In genomic region chr11:99952816-99953215, GRCh38 we compare ENCODE assay signal across 27 cellular contexts.
DNase-seq lines count a peak whose midpoint lies in the region; ATAC-seq and TF ChIP-seq lines count a peak whose summit lies in the region.
"Had no signal": no experiment of that assay in that cellular context is flagged by ENCODE, and none has a peak within 500 bp of the region (broad histone marks: within the 10 kb centered on the region; RNA-seq: fewer than 3 reads in every experiment).

No MANE protein-coding gene starts in this region.

- H3K4me1 ChIP-seq in left lung = no peaks in the 10 kb centered on the region
- H3K4me1 ChIP-seq in Peyer's patch = no peaks in the 10 kb centered on the region
- H3K4me1 ChIP-seq: adrenal gland, esophagus muscularis mucosa, pancreas had no signal

- H3K27ac ChIP-seq in RWPE1 (no peak overlapping the region), left lung (no peak overlapping the region), Peyer's patch (no peak overlapping the region)
- H3K27ac ChIP-seq: adrenal gland, esophagus muscularis mucosa, pancreas had no signal

- H3K27me3 ChIP-seq in left lung (no peaks in the 10 kb centered on the region), Peyer's patch (no peaks in the 10 kb centered on the region)
- H3K27me3 ChIP-seq: adrenal gland, esophagus muscularis mucosa, pancreas had no signal

- H3K9me3 ChIP-seq in left lung (peaks cover 0 to 11% of the 10 kb centered on the region in 2 donors), Peyer's patch (no peaks in the 10 kb centered on the region)
- H3K9me3 ChIP-seq: adrenal gland, esophagus muscularis mucosa, pancreas had no signal

- DNase-seq in Caki2 (ENCODE audit: low read depth) (peak; percentile 45), RWPE1 (ENCODE audit: low spot score) (peak; percentile 22), epithelial cell of esophagus (ENCODE audit: low read depth) (peak; percentile 83), left lung (no peak), Peyer's patch (no peak), NCI-H345 treated with DMSO at 0.1 percent for 48 hours (lab: John Stamatoyannopoulos, UW; ENCODE audit: unreplicated experiment) (no peak), D341Med (ENCODE audit: low spot score) (no peak)
- no peak for DNase-seq in stimulated activated CD4-positive, alpha-beta T cell treated with anti-CD3 and anti-CD28 coated beads, Interleukin-4, amount 100 ng/mL, for 4 hours
- DNase-seq: ACHN; activated CD4-positive, CD25-positive, alpha-beta regulatory T cell treated with anti-CD3 and anti-CD28 coated beads, Interleukin-2, amount 50 U/mL, for 72 hours; activated CD8-positive, alpha-beta T cell treated with anti-CD3 and anti-CD28 coated beads, Interleukin-2, amount 10 ng/mL, durations not matched to agents 7 days and 5 days; activated T-cell treated with anti-CD3 and anti-CD28 coated beads, Interleukin-2, amount 50 U/mL, for 1 hour; adrenal gland; C1 segment of cervical spinal cord; cerebellar nuclear complex; H9; MM.1S; NCI-H1436 treated with DMSO at 0.1 percent for 48 hours; NCI-H2171; NCI-H526; pancreas; right cardiac atrium; Right ventricle myocardium superior; stimulated activated CD4-positive, alpha-beta T cell treated with anti-CD3 and anti-CD28 coated beads, Interleukin-15, amount 100 ng/mL, for 24 hours; stimulated activated CD8-positive, alpha-beta memory T cell treated with anti-CD3 and anti-CD28 coated beads, Interleukin-4, amount 100 ng/mL, for 48 hours had no signal

- H3K4me3 ChIP-seq in epithelial cell of esophagus (ENCODE audit: low read length) (no peak overlapping the region), left lung (no peak overlapping the region), Peyer's patch (no peak overlapping the region)
- H3K4me3 ChIP-seq: adrenal gland, esophagus muscularis mucosa, pancreas had no signal

- no peak for TF ChIP-seq CTCF in RWPE1 (conservative IDR thresholded peaks at IDR 0.05; ENCODE audit: low read depth)
- TF ChIP-seq CTCF in epithelial cell of esophagus (IDR thresholded peaks at IDR 0.05; ENCODE audit: insufficient read depth, low read depth, low read length, missing control alignments) = no peak
- no peak for TF ChIP-seq CTCF in left lung (IDR thresholded peaks at IDR 0.05)
- TF ChIP-seq CTCF in Peyer's patch (IDR thresholded peaks at IDR 0.05) = no peak

- in situ Hi-C loops in Caki2 (cut with HindIII; ENCODE audit: low pct_unique_long_range_greater_than_20kb, low sequenced_read_pairs) = no loop called here

- CTCF ChIA-PET in RWPE1 (lab: Yijun Ruan, JAX) = interaction anchor here (0.5 kb wide), 1 partner anchor 858 kb away, joined by 3 read pairs; no protein-coding TSS in a partner anchor

- peak; percentile 21 for ATAC-seq in left lung
- ATAC-seq: activated CD8-positive, alpha-beta T cell treated with anti-CD3 and anti-CD28 coated beads, Interleukin-2, amount 10 ng/mL, durations not matched to agents 7 days and 5 days; natural killer cell treated with Interleukin-12 subunit alpha and Interleukin-12 subunit beta and Interleukin-15 and Interleukin-18, amount 100 ng/mL, for 72 hours; pancreas; right cardiac atrium had no signal

- POLR2A ChIA-PET in RWPE1 (lab: Yijun Ruan, JAX; ENCODE audit: low non-redundant PET) = no interaction called here

- intact Hi-C loops in left lung (cut with DNase I) = no loop called here

- no peak for TF ChIP-seq POLR2A in Peyer's patch (IDR thresholded peaks at IDR 0.05)

- H3K36me3 ChIP-seq in left lung (no peaks in the 10 kb centered on the region), Peyer's patch (no peaks in the 10 kb centered on the region)
- H3K36me3 ChIP-seq: adrenal gland, esophagus muscularis mucosa, pancreas had no signal

Comparison
In these comparisons a context has a peak if more than half of its experiments do, and no peak if none do; other contexts are left out.
1. DNase-seq: peak in Caki2 (single experiment), RWPE1 (single experiment) and epithelial cell of esophagus (single experiment); none in left lung (0 of 2), Peyer's patch (0 of 3), stimulated activated CD4-positive, alpha-beta T cell treated with anti-CD3 and anti-CD28 coated beads, Interleukin-4, amount 100 ng/mL, for 4 hours (0 of 2), NCI-H345 treated with DMSO at 0.1 percent for 48 hours (single experiment) and D341Med (single experiment).